In the genomic region with DNA sequence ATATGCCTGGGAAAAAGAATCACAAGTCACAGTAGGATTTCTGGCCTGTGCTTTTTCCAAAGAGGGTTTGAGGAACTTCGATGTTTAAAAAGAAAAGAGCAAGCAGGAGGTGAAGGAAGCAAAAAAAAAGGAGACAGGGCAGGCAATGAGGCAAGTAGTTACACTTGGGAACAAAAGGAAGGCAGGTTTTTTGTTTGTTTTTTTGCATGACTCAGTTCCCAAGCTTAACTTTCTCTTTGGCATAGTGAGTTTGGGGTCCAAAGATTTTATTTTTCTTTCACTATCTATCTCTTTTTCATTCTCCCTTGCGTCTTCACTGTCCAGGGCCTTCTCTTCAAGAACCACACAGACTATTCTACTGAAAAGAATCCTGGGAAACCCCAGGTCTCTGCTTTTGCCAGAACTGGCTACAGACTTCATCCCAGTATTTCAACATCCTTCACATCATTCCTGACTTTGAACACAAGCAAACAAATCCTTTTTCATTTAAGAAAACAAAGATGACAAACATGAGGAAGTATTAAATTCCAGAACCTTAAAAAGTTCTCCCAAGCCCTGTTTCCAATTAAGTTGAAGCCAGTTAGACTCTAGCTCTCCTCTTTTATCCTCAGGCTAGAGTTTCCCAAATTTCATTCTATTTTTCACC, we compare ENCODE assay signal across 1 cellular context.
TF ChIP-seq lines count a peak whose summit lies in the region.

No MANE protein-coding gene starts in this region.

TF ChIP-seq in IMR-90, 13 proteins besides CTCF, POLR2A, EP300 and RAD21:
- TF ChIP-seq RFX5 (IDR thresholded peaks at IDR 0.05; ENCODE audit: low read depth, low read length) (no peak), BHLHE40 (IDR thresholded peaks at IDR 0.05; ENCODE audit: low read depth, low read length) (no peak), SMC3 (IDR thresholded peaks at IDR 0.05; ENCODE audit: low read depth, low read length) (no peak), MAZ (IDR thresholded peaks at IDR 0.05; ENCODE audit: borderline replicate concordance, low read depth, low read length) (no peak), FOS (IDR thresholded peaks at IDR 0.05; ENCODE audit: low read depth, low read length) (no peak), NFE2L2 (IDR thresholded peaks at IDR 0.05; ENCODE audit: low read depth, low read length) (no peak)
- TF ChIP-seq, protein P1, sequence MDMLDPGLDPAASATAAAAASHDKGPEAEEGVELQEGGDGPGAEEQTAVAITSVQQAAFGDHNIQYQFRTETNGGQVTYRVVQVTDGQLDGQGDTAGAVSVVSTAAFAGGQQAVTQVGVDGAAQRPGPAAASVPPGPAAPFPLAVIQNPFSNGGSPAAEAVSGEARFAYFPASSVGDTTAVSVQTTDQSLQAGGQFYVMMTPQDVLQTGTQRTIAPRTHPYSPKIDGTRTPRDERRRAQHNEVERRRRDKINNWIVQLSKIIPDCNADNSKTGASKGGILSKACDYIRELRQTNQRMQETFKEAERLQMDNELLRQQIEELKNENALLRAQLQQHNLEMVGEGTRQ (IDR thresholded peaks at IDR 0.05; ENCODE audit: low read depth, low read length) = no peak
